In the genomic region with DNA sequence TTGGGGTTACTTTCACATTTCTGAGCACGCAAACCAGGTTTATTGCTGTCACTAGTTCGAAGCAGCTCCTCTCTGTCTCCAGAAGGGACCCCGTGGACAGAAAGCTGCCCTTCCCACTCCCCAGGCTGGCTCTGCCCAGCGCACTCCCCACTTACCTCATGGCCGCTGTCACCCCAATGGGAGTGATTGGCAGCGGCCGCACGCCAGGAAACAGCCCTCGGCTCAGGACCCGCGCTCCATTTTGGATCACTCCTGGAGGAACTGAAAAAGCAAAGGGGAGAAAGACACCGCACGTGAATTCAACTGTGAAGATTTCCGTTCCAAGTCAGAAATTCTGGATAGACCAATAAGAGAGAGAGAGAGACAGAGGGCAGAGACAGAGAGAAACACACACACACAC, we compare ENCODE assay signal across 23 cellular contexts.
DNase-seq lines count a peak whose midpoint lies in the region; ATAC-seq and TF ChIP-seq lines count a peak whose summit lies in the region.
"Had no signal": no experiment of that assay in that cellular context is flagged by ENCODE, and none has a peak within 500 bp of the region (broad histone marks: within the 10 kb centered on the region; RNA-seq: fewer than 3 reads in every experiment).

No MANE protein-coding gene starts in this region.

- no peak overlapping the region for H3K4me3 Mint-ChIP-seq in activated CD4-positive, alpha-beta T cell treated with anti-CD3 and anti-CD28 coated beads, Interleukin-2, amount 10 ng/mL, durations not matched to agents 24 days and 14 days
- H3K4me3 Mint-ChIP-seq in activated CD4-positive, alpha-beta T cell treated with anti-CD3 and anti-CD28 coated beads, Interleukin-2, amount 10 ng/mL, durations not matched to agents 7 days and 5 days: no peak overlapping the region
- H3K4me3 Mint-ChIP-seq in nephron progenitor cell: no peak overlapping the region
- no peak overlapping the region for H3K4me3 Mint-ChIP-seq in activated T-cell treated with anti-CD3 and anti-CD28 coated beads, Interleukin-2, amount 50 U/mL, for 72 hours

- POLR2A ChIA-PET in activated CD4-positive, alpha-beta T cell treated with anti-CD3 and anti-CD28 coated beads, Interleukin-2, amount 10 ng/mL, durations not matched to agents 7 days and 5 days (lab: Charles Lee): no interaction called here

- H3K9me3 ChIP-seq in ascending aorta (no peaks in the 10 kb centered on the region), tibial artery (no peaks in the 10 kb centered on the region)
- H3K9me3 ChIP-seq: HAP-1, MG63, SJSA1 had no signal

- H3K27me3 Mint-ChIP-seq in activated CD4-positive, alpha-beta T cell treated with anti-CD3 and anti-CD28 coated beads, Interleukin-2, amount 10 ng/mL, durations not matched to agents 24 days and 14 days: no peaks in the 10 kb centered on the region
- no peaks in the 10 kb centered on the region for H3K27me3 Mint-ChIP-seq in activated CD4-positive, alpha-beta T cell treated with anti-CD3 and anti-CD28 coated beads, Interleukin-2, amount 10 ng/mL, durations not matched to agents 7 days and 5 days
- no peaks in the 10 kb centered on the region for H3K27me3 Mint-ChIP-seq in nephron progenitor cell (ENCODE audit: low read depth, poor library complexity)
- no peaks in the 10 kb centered on the region for H3K27me3 Mint-ChIP-seq in activated T-cell treated with anti-CD3 and anti-CD28 coated beads, Interleukin-2, amount 50 U/mL, for 72 hours (ENCODE audit: low read depth)

- no peak overlapping the region for H3K4me3 ChIP-seq in ascending aorta
- no peak overlapping the region for H3K4me3 ChIP-seq in tibial artery
- H3K4me3 ChIP-seq: HAP-1, K562, MG63, SJSA1 had no signal

- H3K36me3 Mint-ChIP-seq in activated CD4-positive, alpha-beta T cell treated with anti-CD3 and anti-CD28 coated beads, Interleukin-2, amount 10 ng/mL, durations not matched to agents 24 days and 14 days (ENCODE audit: low read depth): peaks cover 8% of the 10 kb centered on the region
- H3K36me3 Mint-ChIP-seq in activated CD4-positive, alpha-beta T cell treated with anti-CD3 and anti-CD28 coated beads, Interleukin-2, amount 10 ng/mL, durations not matched to agents 7 days and 5 days (ENCODE audit: low read depth): peaks cover 3% of the 10 kb centered on the region
- peaks cover 12% of the 10 kb centered on the region for H3K36me3 Mint-ChIP-seq in nephron progenitor cell (ENCODE audit: low read depth)
- peaks cover 0 to 6% of the 10 kb centered on the region in 2 donors for H3K36me3 Mint-ChIP-seq in activated T-cell treated with anti-CD3 and anti-CD28 coated beads, Interleukin-2, amount 50 U/mL, for 72 hours (ENCODE audit: insufficient read depth in 2 of 2)

- no peaks in the 10 kb centered on the region for H3K27me3 ChIP-seq in ascending aorta
- no peaks in the 10 kb centered on the region for H3K27me3 ChIP-seq in tibial artery
- H3K27me3 ChIP-seq: MG63, SJSA1 had no signal

- H3K4me1 ChIP-seq in ascending aorta (peaks cover 12 to 51% of the 10 kb centered on the region in 2 donors), tibial artery (peaks cover 0 to 74% (median 43%) of the 10 kb centered on the region in 4 donors)
- H3K4me1 ChIP-seq: HAP-1 had no signal

- H3K9me3 Mint-ChIP-seq in activated CD4-positive, alpha-beta T cell treated with anti-CD3 and anti-CD28 coated beads, Interleukin-2, amount 10 ng/mL, durations not matched to agents 24 days and 14 days: no peaks in the 10 kb centered on the region
- no peaks in the 10 kb centered on the region for H3K9me3 Mint-ChIP-seq in activated CD4-positive, alpha-beta T cell treated with anti-CD3 and anti-CD28 coated beads, Interleukin-2, amount 10 ng/mL, durations not matched to agents 7 days and 5 days
- no peaks in the 10 kb centered on the region for H3K9me3 Mint-ChIP-seq in nephron progenitor cell
- H3K9me3 Mint-ChIP-seq in activated T-cell treated with anti-CD3 and anti-CD28 coated beads, Interleukin-2, amount 50 U/mL, for 72 hours: no peaks in the 10 kb centered on the region

- H3K27ac ChIP-seq in ascending aorta: peak overlapping the region; percentile 70 to 76
- peak overlapping the region; percentile 51 to 53 for H3K27ac ChIP-seq in tibial artery
- H3K27ac ChIP-seq: 22Rv1, HL-60, SJSA1 had no signal

- peak overlapping the region; percentile 36 for H3K27ac Mint-ChIP-seq in activated CD4-positive, alpha-beta T cell treated with anti-CD3 and anti-CD28 coated beads, Interleukin-2, amount 10 ng/mL, durations not matched to agents 24 days and 14 days
- no peak overlapping the region for H3K27ac Mint-ChIP-seq in activated CD4-positive, alpha-beta T cell treated with anti-CD3 and anti-CD28 coated beads, Interleukin-2, amount 10 ng/mL, durations not matched to agents 7 days and 5 days
- H3K27ac Mint-ChIP-seq in nephron progenitor cell: peak overlapping the region; percentile 43
- H3K27ac Mint-ChIP-seq in activated T-cell treated with anti-CD3 and anti-CD28 coated beads, Interleukin-2, amount 50 U/mL, for 72 hours: no peak overlapping the region

- TF ChIP-seq CTCF in ascending aorta (IDR thresholded peaks at IDR 0.05) (no peak), nephron progenitor cell (IDR thresholded peaks at IDR 0.05) (no peak), tibial artery (IDR thresholded peaks at IDR 0.05) (no peak)

- no peak for ATAC-seq in GM21737 (IDR thresholded peaks at IDR 0.05; ENCODE audit: unreplicated experiment)
- no peak for ATAC-seq in activated T-cell treated with anti-CD3 and anti-CD28 coated beads, Interleukin-2, amount 50 U/mL, for 72 hours (replicated peaks in 1 of 2)
- ATAC-seq: HepG2, K562 had no signal

- peaks cover 5% of the 10 kb centered on the region for H3K4me1 Mint-ChIP-seq in activated CD4-positive, alpha-beta T cell treated with anti-CD3 and anti-CD28 coated beads, Interleukin-2, amount 10 ng/mL, durations not matched to agents 24 days and 14 days
- H3K4me1 Mint-ChIP-seq in activated CD4-positive, alpha-beta T cell treated with anti-CD3 and anti-CD28 coated beads, Interleukin-2, amount 10 ng/mL, durations not matched to agents 7 days and 5 days: peaks cover 9% of the 10 kb centered on the region
- H3K4me1 Mint-ChIP-seq in nephron progenitor cell: peaks cover 28% of the 10 kb centered on the region
- peaks cover 15% of the 10 kb centered on the region for H3K4me1 Mint-ChIP-seq in activated T-cell treated with anti-CD3 and anti-CD28 coated beads, Interleukin-2, amount 50 U/mL, for 72 hours (ENCODE audit: low read depth)

- intact Hi-C loops in activated CD4-positive, alpha-beta T cell treated with anti-CD3 and anti-CD28 coated beads, Interleukin-2, amount 10 ng/mL, durations not matched to agents 24 days and 14 days (cut with micrococcal nuclease): no loop called here
- intact Hi-C loops in ascending aorta (cut with DNase I) (no loop called here), tibial artery (cut with DNase I; ENCODE audit: low total_unique reads) (no loop called here)

- H3K36me3 ChIP-seq in ascending aorta (peaks cover 0 to 7% of the 10 kb centered on the region in 2 donors), tibial artery (peaks cover 0 to 4% (median 2%) of the 10 kb centered on the region in 3 donors)
- H3K36me3 ChIP-seq: HAP-1, MG63, SJSA1 had no signal

- DNase-seq in activated CD4-positive, alpha-beta T cell treated with anti-CD3 and anti-CD28 coated beads, Interleukin-2, amount 10 ng/mL, durations not matched to agents 24 days and 14 days: no peak
- no peak for DNase-seq in activated CD4-positive, alpha-beta T cell treated with anti-CD3 and anti-CD28 coated beads, Interleukin-2, amount 10 ng/mL, durations not matched to agents 7 days and 5 days
- DNase-seq in ascending aorta (ENCODE audit: low spot score in 2 of 2) (no peak), nephron progenitor cell (no peak), tibial artery (no peak), NCI-H2081 (lab: John Stamatoyannopoulos, UW) (no peak)
- no peak for DNase-seq in activated T-cell treated with anti-CD3 and anti-CD28 coated beads, Interleukin-2, amount 50 U/mL, for 72 hours
- DNase-seq: AML-193, EL, GF-D8, MG63, NCI-H1417, NCI-H1694 treated with DMSO at 0.1 percent for 48 hours, NCI-H446 treated with DMSO at 0.1 percent for 48 hours, NCI-H526 treated with DMSO at 0.1 percent for 48 hours, OCI-M1 had no signal

- CTCF ChIA-PET in activated CD4-positive, alpha-beta T cell treated with anti-CD3 and anti-CD28 coated beads, Interleukin-2, amount 10 ng/mL, durations not matched to agents 7 days and 5 days (lab: Charles Lee): no interaction called here

Comparison
In these comparisons a context has a peak if more than half of its experiments do, and no peak if none do; other contexts are left out.
1. H3K27ac Mint-ChIP-seq: peak in activated CD4-positive, alpha-beta T cell treated with anti-CD3 and anti-CD28 coated beads, Interleukin-2, amount 10 ng/mL, durations not matched to agents 24 days and 14 days (single experiment) and nephron progenitor cell (single experiment); none in activated CD4-positive, alpha-beta T cell treated with anti-CD3 and anti-CD28 coated beads, Interleukin-2, amount 10 ng/mL, durations not matched to agents 7 days and 5 days (single experiment) and activated T-cell treated with anti-CD3 and anti-CD28 coated beads, Interleukin-2, amount 50 U/mL, for 72 hours (single experiment).